ENCODE assay signal across 8 cellular contexts in the genomic region with DNA sequence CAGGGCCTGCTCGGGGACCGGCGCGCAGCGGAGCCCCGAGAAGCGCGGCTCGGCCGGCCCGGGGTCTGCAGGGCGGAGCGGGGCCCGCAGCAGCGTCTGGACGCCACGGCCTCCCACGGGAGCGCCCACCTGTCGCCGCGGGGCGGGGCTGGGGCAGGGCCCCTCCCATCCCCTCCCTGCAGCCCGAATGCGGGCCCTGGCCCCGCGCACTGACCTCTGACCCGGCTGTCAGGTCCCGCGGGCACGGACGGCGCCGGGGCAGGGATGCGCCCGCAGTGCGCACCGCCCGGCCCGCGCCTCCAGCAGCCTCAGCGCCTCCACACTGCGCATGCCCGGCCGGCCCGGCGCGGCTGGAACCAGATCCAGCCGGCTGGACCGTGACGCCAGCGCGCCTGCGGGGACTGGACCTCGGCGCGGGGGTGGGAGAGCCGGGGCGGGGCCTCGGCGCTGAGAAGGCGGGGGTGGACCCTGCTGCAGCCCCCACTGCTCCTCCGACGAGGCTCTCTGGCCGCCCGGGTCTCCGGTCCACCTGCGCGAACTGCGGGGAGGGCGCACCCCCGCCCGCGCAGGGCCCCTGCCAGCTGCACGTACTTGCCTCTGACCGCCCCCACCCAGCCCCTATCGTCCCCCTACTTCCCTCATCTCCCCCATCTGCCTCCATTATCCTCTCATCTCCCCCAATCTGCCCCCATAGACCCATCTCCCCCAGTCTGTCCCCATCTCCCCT. TPM values are rescaled to one million over a fixed set of nuclear protein-coding genes. Genes with fewer than 3 reads are reported as not detected.
DNase-seq lines count a peak whose midpoint lies in the region; ATAC-seq and TF ChIP-seq lines count a peak whose summit lies in the region.

No MANE protein-coding gene starts in this region.

- H3K9me3 ChIP-seq in iPS-15b (ENCODE audit: control insufficient read depth, insufficient read depth, low read length) (no peaks in the 10 kb centered on the region), gastrocnemius medialis (no peaks in the 10 kb centered on the region)

- H3K27me3 Mint-ChIP-seq in brain, result peaks cover 12% of the 10 kb centered on the region

- in situ Hi-C loops in gastrocnemius medialis (cut with MboI; ENCODE audit: low sequenced_read_pairs in 4 of 4), result no loop called here

- H3K4me1 Mint-ChIP-seq in brain, result peaks cover 68% of the 10 kb centered on the region

- peak overlapping the region; percentile 84 for H3K4me3 ChIP-seq in GM12865 (ENCODE audit: low read depth, low read length)
- H3K4me3 ChIP-seq in iPS-15b (ENCODE audit: low read depth, low read length), result peak overlapping the region; percentile 45
- peak overlapping the region; percentile 62 to 91 (median 74) for H3K4me3 ChIP-seq in gastrocnemius medialis

- H3K36me3 Mint-ChIP-seq in brain, result peaks cover 37% of the 10 kb centered on the region

- no peak overlapping the region for H3K9ac ChIP-seq in iPS-15b (ENCODE audit: low read depth, low read length)

- H3K4me1 ChIP-seq in iPS-15b (ENCODE audit: control insufficient read depth, insufficient read depth, low read length), result no peaks in the 10 kb centered on the region
- peaks cover 21 to 29% of the 10 kb centered on the region in 2 donors for H3K4me1 ChIP-seq in gastrocnemius medialis

- H3K27me3 ChIP-seq in iPS-15b (ENCODE audit: control insufficient read depth, insufficient read depth, low read length), result no peaks in the 10 kb centered on the region
- H3K27me3 ChIP-seq in gastrocnemius medialis, result no peaks in the 10 kb centered on the region

- DNase-seq in GM12865 (ENCODE audit: low read depth) (peak; percentile 94), NCI-H1092 treated with DMSO at 0.1 percent for 48 hours (lab: John Stamatoyannopoulos, UW) (peak; percentile 91), T1000 (lab: John Stamatoyannopoulos, UW) (peak; percentile 84), gastrocnemius medialis (peak; percentile 76 to 85), NK-92 (lab: John Stamatoyannopoulos, UW; ENCODE audit: unreplicated experiment) (no peak)

- peaks cover 0 to 4% (median 2%) of the 10 kb centered on the region in 5 experiments for H3K9me3 Mint-ChIP-seq in brain

- peak overlapping the region; percentile 91 to 99 (median 94) for H3K27ac Mint-ChIP-seq in brain

- H3K27ac ChIP-seq in gastrocnemius medialis, result peak overlapping the region; percentile 93 to 98 (median 97)

- ATAC-seq in HG02571 (IDR thresholded peaks at IDR 0.05; ENCODE audit: unreplicated experiment) (peak; percentile 49), gastrocnemius medialis (peak; percentile 81 to 88)

- H3K36me3 ChIP-seq in iPS-15b (ENCODE audit: control insufficient read depth, insufficient read depth, low read length) (peaks cover 6% of the 10 kb centered on the region), gastrocnemius medialis (no peaks in the 10 kb centered on the region)

- intact Hi-C loops in gastrocnemius medialis (cut with DNase I; ENCODE audit: low total_unique reads), result loop anchor here (1.0 to 5.0 kb wide), 3 partner anchors 16 to 151 kb away; partner anchors contain the start of genes GET4, GPR146 and ZFAND2A

- TF ChIP-seq CTCF in GM12865 (IDR thresholded peaks at IDR 0.05; ENCODE audit: insufficient read depth, low read depth, low read length, missing control alignments) (no peak), brain (conservative IDR thresholded peaks at IDR 0.05) (no peak), gastrocnemius medialis (IDR thresholded peaks at IDR 0.05 in 4 of 5, conservative IDR thresholded peaks at IDR 0.05 in 1 of 5) (no peak)

- H3K4me3 Mint-ChIP-seq in brain, result peak overlapping the region; percentile 70 to 84 (median 79)

- TF ChIP-seq POLR2A in gastrocnemius medialis (IDR thresholded peaks at IDR 0.05), result peak; percentile 63 to 69

RNA-seq across cellular contexts. Expression of gene GPR146, which starts 16.1 kb away (rescaled TPM):
- polyA plus RNA-seq in brain (ENCODE audit: insufficient read depth, low read depth, low replicate concordance), result 10.5 TPM
- total RNA-seq in gastrocnemius medialis, result 10 to 100 TPM; 23.3 to 43.8 (median 29.5) TPM

RNA-seq across cellular contexts. Expression of gene CYP2W1, which starts 45.2 kb away (rescaled TPM):
- polyA plus RNA-seq in brain (ENCODE audit: insufficient read depth, low read depth, low replicate concordance), result not detected
- total RNA-seq in gastrocnemius medialis, result not detected

RNA-seq across cellular contexts. Expression of gene COX19, which starts 52.9 kb away (rescaled TPM):
- 2.4 TPM for polyA plus RNA-seq in brain (ENCODE audit: insufficient read depth, low read depth, low replicate concordance)
- total RNA-seq in gastrocnemius medialis, result 1 to 10 TPM; 4.7 to 6.5 (median 5.2) TPM

RNA-seq across cellular contexts. Expression of gene GPER1, which starts 59.7 kb away (rescaled TPM):
- 10.9 TPM for polyA plus RNA-seq in brain (ENCODE audit: insufficient read depth, low read depth, low replicate concordance)
- total RNA-seq in gastrocnemius medialis, result 1 to 10 TPM in 3 of 4 donors, under 1 TPM in 1; 0.92 to 3.2 (median 2.1) TPM
